Comparison of ENCODE assay signal across 1 cellular context in the genomic region with DNA sequence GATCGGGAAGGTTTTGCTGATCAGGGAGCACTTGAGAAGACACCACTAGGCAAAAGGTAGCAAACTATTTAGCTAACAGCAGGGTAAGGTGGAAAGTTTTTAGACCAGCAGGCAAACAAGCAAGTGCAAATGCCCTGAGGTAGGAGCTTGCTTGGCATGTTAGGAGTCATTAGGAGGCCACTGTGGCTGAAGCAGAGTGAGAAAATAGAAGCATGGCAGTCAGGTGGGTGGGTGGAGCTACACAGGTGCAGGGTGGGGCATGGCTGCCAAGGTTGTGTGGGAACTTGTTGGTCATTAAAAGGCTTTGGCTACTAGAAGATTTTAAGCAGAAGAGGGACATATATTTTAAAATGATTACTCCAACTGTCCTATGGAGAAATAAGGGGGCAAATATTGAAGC.
TF ChIP-seq lines count a peak whose summit lies in the region.

No MANE protein-coding gene starts in this region.

TF ChIP-seq in A549, 52 proteins besides CTCF, POLR2A, EP300 and RAD21 (continued from another document):
- no peak for TF ChIP-seq HOXB13 (CRISPR knock-in tag; IDR thresholded peaks at IDR 0.05; ENCODE audit: low read depth)
- TF ChIP-seq SMC3 (IDR thresholded peaks at IDR 0.05): no peak
- TF ChIP-seq, protein P1, sequence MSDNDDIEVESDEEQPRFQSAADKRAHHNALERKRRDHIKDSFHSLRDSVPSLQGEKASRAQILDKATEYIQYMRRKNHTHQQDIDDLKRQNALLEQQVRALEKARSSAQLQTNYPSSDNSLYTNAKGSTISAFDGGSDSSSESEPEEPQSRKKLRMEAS (IDR thresholded peaks at IDR 0.05): no peak
- no peak for TF ChIP-seq TP53 (CRISPR knock-in tag; IDR thresholded peaks at IDR 0.05)
- TF ChIP-seq, protein P2, sequence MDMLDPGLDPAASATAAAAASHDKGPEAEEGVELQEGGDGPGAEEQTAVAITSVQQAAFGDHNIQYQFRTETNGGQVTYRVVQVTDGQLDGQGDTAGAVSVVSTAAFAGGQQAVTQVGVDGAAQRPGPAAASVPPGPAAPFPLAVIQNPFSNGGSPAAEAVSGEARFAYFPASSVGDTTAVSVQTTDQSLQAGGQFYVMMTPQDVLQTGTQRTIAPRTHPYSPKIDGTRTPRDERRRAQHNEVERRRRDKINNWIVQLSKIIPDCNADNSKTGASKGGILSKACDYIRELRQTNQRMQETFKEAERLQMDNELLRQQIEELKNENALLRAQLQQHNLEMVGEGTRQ (IDR thresholded peaks at IDR 0.05): no peak
- TF ChIP-seq RARB (CRISPR knock-in tag; IDR thresholded peaks at IDR 0.05): no peak
- no peak for TF ChIP-seq RCOR1 (IDR thresholded peaks at IDR 0.05; ENCODE audit: low read depth, low read length)
- TF ChIP-seq FOXS1 (CRISPR knock-in tag; IDR thresholded peaks at IDR 0.05): no peak
- TF ChIP-seq ZSCAN20 (CRISPR knock-in tag; IDR thresholded peaks at IDR 0.05): no peak
- TF ChIP-seq NPAS2 (CRISPR knock-in tag; IDR thresholded peaks at IDR 0.05; ENCODE audit: borderline replicate concordance): no peak
- no peak for TF ChIP-seq POLR2AphosphoS2 (conservative IDR thresholded peaks at IDR 0.05; ENCODE audit: low read length)
- TF ChIP-seq, protein P3, sequence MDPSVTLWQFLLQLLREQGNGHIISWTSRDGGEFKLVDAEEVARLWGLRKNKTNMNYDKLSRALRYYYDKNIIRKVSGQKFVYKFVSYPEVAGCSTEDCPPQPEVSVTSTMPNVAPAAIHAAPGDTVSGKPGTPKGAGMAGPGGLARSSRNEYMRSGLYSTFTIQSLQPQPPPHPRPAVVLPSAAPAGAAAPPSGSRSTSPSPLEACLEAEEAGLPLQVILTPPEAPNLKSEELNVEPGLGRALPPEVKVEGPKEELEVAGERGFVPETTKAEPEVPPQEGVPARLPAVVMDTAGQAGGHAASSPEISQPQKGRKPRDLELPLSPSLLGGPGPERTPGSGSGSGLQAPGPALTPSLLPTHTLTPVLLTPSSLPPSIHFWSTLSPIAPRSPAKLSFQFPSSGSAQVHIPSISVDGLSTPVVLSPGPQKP (IDR thresholded peaks at IDR 0.05; ENCODE audit: low read depth, low read length): no peak
- TF ChIP-seq CBX8 (IDR thresholded peaks at IDR 0.05): no peak
